8 cellular contexts compared by ENCODE assay signal in genomic region chr17:76739568-76740115, GRCh38. TPM values are rescaled to one million over a fixed set of nuclear protein-coding genes. Genes with fewer than 3 reads are reported as not detected.
A peak's percentile ranks its signal among the peaks of the same experiment; 100 is the strongest.
DNase-seq lines count a peak whose midpoint lies in the region; ATAC-seq and TF ChIP-seq lines count a peak whose summit lies in the region.
"Not testable (repeated sequence)": the region's sequence is repeated elsewhere in the genome, so short reads cannot be mapped to it uniquely, and the experiment has no call there.

No MANE protein-coding gene starts in this region.

- H2AFZ ChIP-seq in MM.1S (ENCODE audit: low read length); mesenchymal stem cell (ENCODE audit: low read depth, low read length): not testable (repeated sequence)

- not testable (repeated sequence) for H3K9me3 Mint-ChIP-seq in CD4-positive, CD25-positive, alpha-beta regulatory T cell
- peaks cover 10% of the 10 kb centered on the region for H3K9me3 Mint-ChIP-seq in glutamatergic neuron (ENCODE audit: unreplicated experiment)

- H3K36me3 Mint-ChIP-seq in CD4-positive, CD25-positive, alpha-beta regulatory T cell = peaks cover 24% of the 10 kb centered on the region
- not testable (repeated sequence) for H3K36me3 Mint-ChIP-seq in glutamatergic neuron (ENCODE audit: unreplicated experiment)

- intact Hi-C loops in dorsolateral prefrontal cortex (cut with DNase I); transverse colon (cut with DNase I; ENCODE audit: low total_unique reads): not testable (repeated sequence)

- not testable (repeated sequence) for H4K8ac ChIP-seq in mesenchymal stem cell (ENCODE audit: low read length)

- not testable (repeated sequence) for H2BK5ac ChIP-seq in mesenchymal stem cell (ENCODE audit: low read depth, low read length, poor library complexity, severe bottlenecking)

- peaks cover 15% of the 10 kb centered on the region for H4K20me1 ChIP-seq in MM.1S (ENCODE audit: insufficient read depth, low read length)

- peaks cover 44% of the 10 kb centered on the region for H3K79me2 ChIP-seq in MM.1S (ENCODE audit: low read length)

- H3K27ac Mint-ChIP-seq in CD4-positive, CD25-positive, alpha-beta regulatory T cell; glutamatergic neuron (ENCODE audit: unreplicated experiment): not testable (repeated sequence)

- not testable (repeated sequence) for H3K79me1 ChIP-seq in mesenchymal stem cell (replicated peaks; ENCODE audit: low read length, poor library complexity, severe bottlenecking)

- not testable (repeated sequence) for TF ChIP-seq POLR2A in transverse colon (IDR thresholded peaks at IDR 0.05)

- not testable (repeated sequence) for H3K14ac ChIP-seq in mesenchymal stem cell (ENCODE audit: low read length in 2 of 2)

- H3K9ac ChIP-seq in MM.1S (ENCODE audit: low read length); rectal smooth muscle tissue (ENCODE audit: low read length): not testable (repeated sequence)
- peak overlapping the region; percentile 91 for H3K9ac ChIP-seq in mesenchymal stem cell (ENCODE audit: low read length)

- in situ Hi-C loops in transverse colon (cut with MboI; ENCODE audit: low pct_ligation_motif_present in 1 of 4, low pct_unique_long_range_greater_than_20kb in 1 of 4, low sequenced_read_pairs in 3 of 4) = not testable (repeated sequence)

- H2BK12ac ChIP-seq in mesenchymal stem cell (ENCODE audit: low read length in 2 of 2) = not testable (repeated sequence)

- ATAC-seq in CD4-positive, CD25-positive, alpha-beta regulatory T cell (ENCODE audit: low read depth in 2 of 2) = not testable (repeated sequence)

- WGBS in mesenchymal stem cell = 99% methylated on average over 15 of the region's 17 CpGs
- 92 to 100% methylated on average over 2 to 17 of the region's 17 CpGs for WGBS in transverse colon (ENCODE audit: low coverage in 1 of 2), 2 donors

- not testable (repeated sequence) for H3K18ac ChIP-seq in mesenchymal stem cell (ENCODE audit: low read depth in 1 of 2, low read length in 2 of 2)

- peaks cover 21% of the 10 kb centered on the region for H3F3A ChIP-seq in MM.1S (ENCODE audit: insufficient read depth, low read length)

- H2BK120ac ChIP-seq in mesenchymal stem cell (ENCODE audit: low read depth, low read length) = not testable (repeated sequence)

- not testable (repeated sequence) for H4K91ac ChIP-seq in mesenchymal stem cell (ENCODE audit: low read length)

- H3K36me3 ChIP-seq in CD4-positive, CD25-positive, alpha-beta regulatory T cell (ENCODE audit: control insufficient read depth, insufficient read depth, low read length) = peaks cover 30% of the 10 kb centered on the region
- H3K36me3 ChIP-seq in MM.1S (replicated peaks; ENCODE audit: insufficient read depth, low read length) (peaks cover 16% of the 10 kb centered on the region), mesenchymal stem cell (ENCODE audit: control insufficient read depth in 1 of 2, insufficient read depth in 2 of 2, low read depth in 1 of 2, low read length in 2 of 2) (peaks cover 14 to 45% of the 10 kb centered on the region in 2 experiments), rectal smooth muscle tissue (ENCODE audit: control insufficient read depth, insufficient read depth, low read length) (peaks cover 16% of the 10 kb centered on the region), transverse colon (peaks cover 0 to 41% (median 12%) of the 10 kb centered on the region in 4 donors)

- not testable (repeated sequence) for H3K9me3 ChIP-seq in CD4-positive, CD25-positive, alpha-beta regulatory T cell (ENCODE audit: control insufficient read depth in 2 of 2, low read length in 2 of 2); MM.1S (replicated peaks; ENCODE audit: insufficient read depth, low read length); mesenchymal stem cell (ENCODE audit: control insufficient read depth, low read length); transverse colon

- peaks cover 10% of the 10 kb centered on the region for H3K27me3 Mint-ChIP-seq in CD4-positive, CD25-positive, alpha-beta regulatory T cell
- H3K27me3 Mint-ChIP-seq in glutamatergic neuron (ENCODE audit: unreplicated experiment) = peaks cover 13% of the 10 kb centered on the region

- H3K4me1 Mint-ChIP-seq in CD4-positive, CD25-positive, alpha-beta regulatory T cell = peaks cover 15 to 39% (median 33%) of the 10 kb centered on the region in 4 donors
- H3K4me1 Mint-ChIP-seq in glutamatergic neuron (ENCODE audit: low read depth, unreplicated experiment) = not testable (repeated sequence)

- H3K27ac ChIP-seq in CD4-positive, CD25-positive, alpha-beta regulatory T cell (ENCODE audit: insufficient read depth, low read length, poor library complexity, severe bottlenecking); MM.1S (ENCODE audit: low read length); dorsolateral prefrontal cortex; mesenchymal stem cell (ENCODE audit: low read length, poor library complexity, severe bottlenecking): not testable (repeated sequence)
- H3K27ac ChIP-seq in VCaP (peak overlapping the region; percentile 100; the same call in 1 of the 2 replicates), rectal smooth muscle tissue (ENCODE audit: low read depth, low read length) (peak overlapping the region; percentile 52), transverse colon (peak overlapping the region; percentile 38 to 61 (median 58))

- not testable (repeated sequence) for H3K4ac ChIP-seq in mesenchymal stem cell (ENCODE audit: low read depth in 1 of 2, low read length in 2 of 2)

- H3K23ac ChIP-seq in mesenchymal stem cell (ENCODE audit: low read length in 2 of 2) = not testable (repeated sequence)

- TF ChIP-seq CTCF in MM.1S (IDR thresholded peaks at IDR 0.05; ENCODE audit: low read length); VCaP (conservative IDR thresholded peaks at IDR 0.05); dorsolateral prefrontal cortex (IDR thresholded peaks at IDR 0.05 in 54 of 56, conservative IDR thresholded peaks at IDR 0.05 in 2 of 56; ENCODE audit: low read depth in 1 of 56, partially characterized antibody in 56 of 56); glutamatergic neuron (IDR thresholded peaks at IDR 0.05; ENCODE audit: partially characterized antibody, unreplicated experiment); transverse colon (IDR thresholded peaks at IDR 0.05): not testable (repeated sequence)

- not testable (repeated sequence) for H2BK15ac ChIP-seq in mesenchymal stem cell (ENCODE audit: low read depth, poor library complexity, severe bottlenecking)

- TF ChIP-seq EP300 in transverse colon (IDR thresholded peaks at IDR 0.05; ENCODE audit: low read depth) = not testable (repeated sequence)

- H3K4me1 ChIP-seq in CD4-positive, CD25-positive, alpha-beta regulatory T cell (ENCODE audit: control insufficient read depth, insufficient read depth, low read length, poor library complexity, severe bottlenecking) = peaks cover 34% of the 10 kb centered on the region
- peaks cover 12% of the 10 kb centered on the region for H3K4me1 ChIP-seq in MM.1S (ENCODE audit: low read length)
- H3K4me1 ChIP-seq in mesenchymal stem cell (ENCODE audit: control insufficient read depth, insufficient read depth, low read depth, low read length) = not testable (repeated sequence)
- peaks cover 40% of the 10 kb centered on the region for H3K4me1 ChIP-seq in rectal smooth muscle tissue (ENCODE audit: control insufficient read depth, insufficient read depth, low read length)
- peaks cover 9 to 45% (median 27%) of the 10 kb centered on the region in 4 donors for H3K4me1 ChIP-seq in transverse colon

- H3K4me3 Mint-ChIP-seq in CD4-positive, CD25-positive, alpha-beta regulatory T cell = peak overlapping the region in 2 of 4 donors; percentile 81 to 88
- H3K4me3 Mint-ChIP-seq in glutamatergic neuron (ENCODE audit: unreplicated experiment) = peak overlapping the region; percentile 69

- not testable (repeated sequence) for H2AK5ac ChIP-seq in mesenchymal stem cell (ENCODE audit: low read length, severe bottlenecking)

- H3K9me2 ChIP-seq in MM.1S (replicated peaks; ENCODE audit: insufficient read depth, low read length) = not testable (repeated sequence)

- peak overlapping the region; percentile 94 for H3K4me3 ChIP-seq in CD4-positive, CD25-positive, alpha-beta regulatory T cell (ENCODE audit: low read depth, low read length)
- not testable (repeated sequence) for H3K4me3 ChIP-seq in MM.1S (ENCODE audit: low read length); rectal smooth muscle tissue (ENCODE audit: low read length); transverse colon
- H3K4me3 ChIP-seq in dorsolateral prefrontal cortex (peak overlapping the region in 53 of 59 donors; percentile 1 to 100 (median 97)), mesenchymal stem cell (ENCODE audit: insufficient read depth in 1 of 2, low read depth in 1 of 2, low read length in 2 of 2) (peak overlapping the region in 1 of 2 experiments; percentile 92)

- peak overlapping the region; percentile 75; the same call in 1 of the 2 replicates for H3K4me2 ChIP-seq in MM.1S (ENCODE audit: low read depth, low read length)
- not testable (repeated sequence) for H3K4me2 ChIP-seq in mesenchymal stem cell (ENCODE audit: low read length, poor library complexity, severe bottlenecking)

- not testable (repeated sequence) for H3K27me3 ChIP-seq in CD4-positive, CD25-positive, alpha-beta regulatory T cell (ENCODE audit: control insufficient read depth, insufficient read depth, low read length); MM.1S (replicated peaks; ENCODE audit: insufficient read depth, low read length); dorsolateral prefrontal cortex; mesenchymal stem cell (ENCODE audit: control insufficient read depth in 1 of 2, insufficient read depth in 1 of 2, low read length in 2 of 2); rectal smooth muscle tissue (ENCODE audit: control insufficient read depth, insufficient read depth, low read length); transverse colon

- not testable (repeated sequence) for DNase-seq in CD4-positive, CD25-positive, alpha-beta regulatory T cell; MM.1S; glutamatergic neuron; mesenchymal stem cell; transverse colon
- DNase-seq in dorsolateral prefrontal cortex = peak in 1 of 10 donors; percentile 24

RNA-seq across cellular contexts. Expression of gene MFSD11, which starts 1.7 kb away (rescaled TPM):
- 45.6 TPM for total RNA-seq in CD4-positive, CD25-positive, alpha-beta regulatory T cell
- 10 to 100 TPM; 22.3 to 38.5 (median 26.1) TPM for polyA plus RNA-seq in CD4-positive, CD25-positive, alpha-beta regulatory T cell
- total RNA-seq in dorsolateral prefrontal cortex (10 to 100 TPM; 33.8 to 73.3 (median 51.7) TPM), glutamatergic neuron (ENCODE audit: unreplicated experiment) (33.7 TPM), transverse colon (10 to 100 TPM in 3 of 4 donors, 1 to 10 TPM in 1; 7.6 to 41.3 (median 25.7) TPM)
- 24.6 TPM for polyA plus RNA-seq in mesenchymal stem cell (2013, experiment 1 of 2)
- polyA plus RNA-seq in mesenchymal stem cell (2013, experiment 2 of 2) = 23.7 TPM

RNA-seq across cellular contexts. Expression of gene SRSF2, which starts 2.5 kb away (rescaled TPM):
- total RNA-seq in CD4-positive, CD25-positive, alpha-beta regulatory T cell = 444 TPM
- polyA plus RNA-seq in CD4-positive, CD25-positive, alpha-beta regulatory T cell = 100 to 1,000 TPM in 1 of 4 donors, 10 to 100 TPM in 3; 86.0 to 113 (median 93.7) TPM
- 100 to 1,000 TPM in 112 of 120 experiments, 10 to 100 TPM in 8; 73.8 to 169 (median 128) TPM for total RNA-seq in dorsolateral prefrontal cortex
- total RNA-seq in glutamatergic neuron (ENCODE audit: unreplicated experiment) = 188 TPM
- 127 TPM for polyA plus RNA-seq in mesenchymal stem cell (2013, experiment 1 of 2)
- polyA plus RNA-seq in mesenchymal stem cell (2013, experiment 2 of 2) = 137 TPM
- 1,000 to 10,000 TPM in 1 of 4 donors, 100 to 1,000 TPM in 3; 193 to 1,196 (median 348) TPM for total RNA-seq in transverse colon

RNA-seq across cellular contexts. Expression of gene METTL23, which starts 13.0 kb away (rescaled TPM):
- total RNA-seq in CD4-positive, CD25-positive, alpha-beta regulatory T cell = 44.1 TPM
- 100 to 1,000 TPM; 130 to 175 (median 162) TPM for polyA plus RNA-seq in CD4-positive, CD25-positive, alpha-beta regulatory T cell
- total RNA-seq in dorsolateral prefrontal cortex = 10 to 100 TPM; 12.5 to 29.2 (median 18.7) TPM
- total RNA-seq in glutamatergic neuron (ENCODE audit: unreplicated experiment) = 24.3 TPM
- 35.5 TPM for polyA plus RNA-seq in mesenchymal stem cell (2013, experiment 1 of 2)
- 38.7 TPM for polyA plus RNA-seq in mesenchymal stem cell (2013, experiment 2 of 2)
- 10 to 100 TPM in 3 of 4 donors, not detected in 1; 11.2 to 34.1 (median 24.7) TPM for total RNA-seq in transverse colon

RNA-seq across cellular contexts. Expression of gene JMJD6, which starts 13.2 kb away (rescaled TPM):
- total RNA-seq in CD4-positive, CD25-positive, alpha-beta regulatory T cell = 124 TPM
- polyA plus RNA-seq in CD4-positive, CD25-positive, alpha-beta regulatory T cell = 10 to 100 TPM; 21.0 to 38.3 (median 33.6) TPM
- total RNA-seq in dorsolateral prefrontal cortex (100 to 1,000 TPM in 1 of 120 experiments, 10 to 100 TPM in 119; 22.0 to 110 (median 35.8) TPM), glutamatergic neuron (ENCODE audit: unreplicated experiment) (39.0 TPM), transverse colon (10 to 100 TPM; 25.4 to 58.4 (median 26.9) TPM)
- polyA plus RNA-seq in mesenchymal stem cell (2013, experiment 1 of 2) = 23.3 TPM
- polyA plus RNA-seq in mesenchymal stem cell (2013, experiment 2 of 2) = 24.1 TPM

RNA-seq across cellular contexts. Expression of gene MXRA7, which starts 28.9 kb away (rescaled TPM):
- 5.0 TPM for total RNA-seq in CD4-positive, CD25-positive, alpha-beta regulatory T cell
- 1 to 10 TPM; 2.2 to 8.8 (median 5.4) TPM for polyA plus RNA-seq in CD4-positive, CD25-positive, alpha-beta regulatory T cell
- total RNA-seq in dorsolateral prefrontal cortex (100 to 1,000 TPM in 82 of 120 experiments, 10 to 100 TPM in 38; 68.5 to 146 (median 109) TPM), glutamatergic neuron (ENCODE audit: unreplicated experiment) (236 TPM), transverse colon (100 to 1,000 TPM in 1 of 4 donors, 10 to 100 TPM in 3; 31.0 to 633 (median 52.5) TPM)
- polyA plus RNA-seq in mesenchymal stem cell (2013, experiment 1 of 2) = 167 TPM
- 173 TPM for polyA plus RNA-seq in mesenchymal stem cell (2013, experiment 2 of 2)
